In the genomic region with DNA sequence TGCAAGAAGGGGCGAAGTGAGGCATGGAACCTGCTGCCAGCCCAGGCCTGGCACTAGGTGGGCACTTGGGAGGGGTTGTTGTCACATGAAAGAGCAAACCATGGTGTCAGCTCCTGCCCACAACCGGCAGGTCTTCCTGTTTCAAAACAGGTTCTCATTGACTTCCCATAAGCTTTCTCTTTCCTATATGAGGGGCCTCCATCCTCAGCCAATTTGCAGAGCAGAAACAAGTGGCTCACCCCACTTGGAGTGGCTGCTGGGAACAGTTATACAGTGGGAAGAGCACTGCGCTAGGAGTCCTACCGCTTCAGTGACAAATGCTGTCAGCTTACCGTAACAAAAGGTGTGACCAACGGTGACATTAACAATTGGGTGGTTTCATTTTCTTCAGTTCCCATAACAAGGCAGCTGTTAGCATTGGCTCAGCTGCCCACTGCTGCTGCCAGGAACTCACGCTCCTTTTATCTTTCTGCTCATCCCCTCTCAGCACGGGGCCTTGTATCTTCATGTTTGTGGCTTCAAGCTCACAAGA, we compare ENCODE assay signal across 9 cellular contexts. TPM values are rescaled to one million over a fixed set of nuclear protein-coding genes. Genes with fewer than 3 reads are reported as not detected.
DNase-seq lines count a peak whose midpoint lies in the region; ATAC-seq and TF ChIP-seq lines count a peak whose summit lies in the region.
"Had no signal": no experiment of that assay in that cellular context is flagged by ENCODE, and none has a peak within 500 bp of the region (broad histone marks: within the 10 kb centered on the region; RNA-seq: fewer than 3 reads in every experiment).

No MANE protein-coding gene starts in this region.

- H3K4me3 Mint-ChIP-seq in T-helper 1 cell treated with Interleukin-12 subunit alpha and Interleukin-12 subunit beta and Interleukin-4 antibody, amounts not matched to agents 30 μg/mL and 1 μg/mL, for 36 hours, result peak overlapping the region; percentile 73
- peak overlapping the region; percentile 72 to 79 (median 77) for H3K4me3 Mint-ChIP-seq in immature natural killer cell

- peaks cover 14% of the 10 kb centered on the region for H3K9me3 Mint-ChIP-seq in T-helper 1 cell treated with Interleukin-12 subunit alpha and Interleukin-12 subunit beta and Interleukin-4 antibody, amounts not matched to agents 30 μg/mL and 1 μg/mL, for 36 hours
- H3K9me3 Mint-ChIP-seq in immature natural killer cell, result peaks cover 0 to 2% (median 0%) of the 10 kb centered on the region in 6 donors

- no peaks in the 10 kb centered on the region for H3K27me3 Mint-ChIP-seq in T-helper 1 cell treated with Interleukin-12 subunit alpha and Interleukin-12 subunit beta and Interleukin-4 antibody, amounts not matched to agents 30 μg/mL and 1 μg/mL, for 36 hours (ENCODE audit: low read depth)
- H3K27me3 Mint-ChIP-seq in immature natural killer cell (ENCODE audit: low read depth in 3 of 3), result peaks cover 2 to 9% (median 6%) of the 10 kb centered on the region in 3 donors

- peak; percentile 68 to 75 (median 71) for DNase-seq in immature natural killer cell
- no peak for DNase-seq in putamen (ENCODE audit: low spot score)
- no peak for DNase-seq in HUDEP-2 (lab: John Stamatoyannopoulos, UW; ENCODE audit: unreplicated experiment in 76 of 76)
- DNase-seq: left ventricle myocardium superior, NCI-H446 had no signal

- H3K36me3 Mint-ChIP-seq in T-helper 1 cell treated with Interleukin-12 subunit alpha and Interleukin-12 subunit beta and Interleukin-4 antibody, amounts not matched to agents 30 μg/mL and 1 μg/mL, for 36 hours (ENCODE audit: low read depth), result peaks cover 77% of the 10 kb centered on the region
- peaks cover 27 to 35% (median 31%) of the 10 kb centered on the region in 3 donors for H3K36me3 Mint-ChIP-seq in immature natural killer cell

- peak overlapping the region; percentile 93 for H3K27ac Mint-ChIP-seq in T-helper 1 cell treated with Interleukin-12 subunit alpha and Interleukin-12 subunit beta and Interleukin-4 antibody, amounts not matched to agents 30 μg/mL and 1 μg/mL, for 36 hours
- H3K27ac Mint-ChIP-seq in immature natural killer cell, result peak overlapping the region; percentile 91 to 99 (median 94)

- no peak for ATAC-seq in GM18505 (IDR thresholded peaks at IDR 0.05; ENCODE audit: unreplicated experiment)
- ATAC-seq in GM18858 (IDR thresholded peaks at IDR 0.05; ENCODE audit: unreplicated experiment), result no peak
- ATAC-seq: left ventricle myocardium superior had no signal

- peak; percentile 25 for TF ChIP-seq POLR2A in GM18505 (IDR thresholded peaks at IDR 0.05; ENCODE audit: borderline replicate concordance, extremely low read depth, insufficient read depth, insufficient read length)

- peaks cover 83% of the 10 kb centered on the region for H3K4me1 Mint-ChIP-seq in T-helper 1 cell treated with Interleukin-12 subunit alpha and Interleukin-12 subunit beta and Interleukin-4 antibody, amounts not matched to agents 30 μg/mL and 1 μg/mL, for 36 hours (ENCODE audit: low read depth)
- peaks cover 83 to 89% of the 10 kb centered on the region in 2 donors for H3K4me1 Mint-ChIP-seq in immature natural killer cell

RNA-seq across cellular contexts. Expression of a gene that starts 10.2 kb away (rescaled TPM):
- polyA plus RNA-seq in immature natural killer cell, result not detected
- polyA plus RNA-seq: aorta had no signal

RNA-seq across cellular contexts. Expression of a gene that starts 21.6 kb away (rescaled TPM):
- 1,000 to 10,000 TPM in 2 of 3 donors, 100 to 1,000 TPM in 1; 962 to 1,843 (median 1,262) TPM for polyA plus RNA-seq in immature natural killer cell

RNA-seq across cellular contexts. Expression of a gene that starts 34.5 kb away (rescaled TPM):
- 1 to 10 TPM in 2 of 3 donors, not detected in 1; 1.5 to 1.8 TPM for polyA plus RNA-seq in immature natural killer cell

RNA-seq across cellular contexts. Expression of a gene that starts 59.8 kb away (rescaled TPM):
- 10 to 100 TPM; 42.5 to 95.4 (median 54.1) TPM for polyA plus RNA-seq in immature natural killer cell

Comparison
In these comparisons a context has a peak if more than half of its experiments do, and no peak if none do; other contexts are left out.
1. DNase-seq: peak in immature natural killer cell (3 of 3); none in putamen (single experiment) and HUDEP-2 (0 of 76).